ENCODE assay signal across 8 cellular contexts in the genomic region with DNA sequence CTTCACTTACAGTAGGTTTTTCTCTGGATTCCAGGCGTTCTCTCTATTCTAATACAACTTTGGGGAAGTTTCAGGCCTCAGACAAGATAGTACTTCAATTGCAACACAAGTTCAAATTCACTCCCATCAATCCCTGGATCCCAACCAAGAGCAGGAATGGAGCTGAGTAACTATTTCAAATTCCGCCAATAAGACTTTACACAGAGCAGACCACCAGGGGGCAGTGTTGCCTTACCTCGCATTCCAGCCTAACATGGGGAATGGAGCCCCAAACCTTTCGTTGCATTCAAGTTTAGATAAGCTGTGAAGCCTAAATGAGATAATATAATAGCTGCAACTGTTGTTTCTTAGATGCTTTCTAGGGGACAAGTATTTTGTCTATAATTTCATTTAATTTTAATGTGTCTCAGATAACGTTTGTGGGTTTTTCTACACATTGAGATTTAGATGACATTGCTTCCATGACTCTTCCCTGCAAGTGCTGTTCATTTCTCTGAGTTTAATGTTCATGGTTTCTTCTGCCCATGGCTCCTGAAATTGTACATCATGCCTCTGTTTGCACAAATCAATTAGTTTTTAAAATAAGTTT.
A peak's percentile ranks its signal among the peaks of the same experiment; 100 is the strongest.
DNase-seq lines count a peak whose midpoint lies in the region; ATAC-seq and TF ChIP-seq lines count a peak whose summit lies in the region.

No MANE protein-coding gene starts in this region.

- no peaks in the 10 kb centered on the region for H3K9me3 Mint-ChIP-seq in CD14-positive monocyte
- H3K9me3 Mint-ChIP-seq in naive thymus-derived CD8-positive, alpha-beta T cell = no peaks in the 10 kb centered on the region

- TF ChIP-seq CTCF in CD14-positive monocyte (IDR thresholded peaks at IDR 0.05) = peak; percentile 86

- no peak overlapping the region for H3K27ac Mint-ChIP-seq in CD14-positive monocyte
- H3K27ac Mint-ChIP-seq in naive thymus-derived CD8-positive, alpha-beta T cell = no peak overlapping the region

- H3K4me1 Mint-ChIP-seq in CD14-positive monocyte = no peaks in the 10 kb centered on the region
- no peaks in the 10 kb centered on the region for H3K4me1 Mint-ChIP-seq in naive thymus-derived CD8-positive, alpha-beta T cell

- POLR2A ChIA-PET in naive thymus-derived CD8-positive, alpha-beta T cell (lab: Charles Lee) = no interaction called here

- intact Hi-C loops in CD14-positive monocyte (cut with micrococcal nuclease) = no loop called here

- no peak overlapping the region for H3K4me3 Mint-ChIP-seq in CD14-positive monocyte
- H3K4me3 Mint-ChIP-seq in naive thymus-derived CD8-positive, alpha-beta T cell = no peak overlapping the region

- DNase-seq in CD14-positive monocyte (ENCODE audit: low spot score) = no peak
- DNase-seq in NCI-H748 (lab: John Stamatoyannopoulos, UW; ENCODE audit: unreplicated experiment) = peak; percentile 47
- peak; percentile 8 to 49 (median 41) for DNase-seq in activated CD8-positive, alpha-beta memory T cell treated with anti-CD3 and anti-CD28 coated beads for 48 hours (ENCODE audit: low read depth in 2 of 3, low spot score in 2 of 3)
- peak; percentile 75 to 85 for DNase-seq in erythroblast (lab: John Stamatoyannopoulos, UW)
- DNase-seq in naive thymus-derived CD8-positive, alpha-beta T cell = peak in 9 of 10 donors; percentile 2 to 73 (median 35)
- DNase-seq in stimulated activated naive CD4-positive, alpha-beta T cell treated with Interleukin-2 at 50 U/mL for 16 hours (lab: John Stamatoyannopoulos, UW) = peak; percentile 45

- peaks cover 0 to 3% (median 0%) of the 10 kb centered on the region in 3 donors for H3K27me3 Mint-ChIP-seq in CD14-positive monocyte (ENCODE audit: low read depth in 3 of 3)
- H3K27me3 Mint-ChIP-seq in naive thymus-derived CD8-positive, alpha-beta T cell = peaks cover 11 to 36% (median 15%) of the 10 kb centered on the region in 5 donors

- no peak for TF ChIP-seq POLR2A in erythroblast (IDR thresholded peaks at IDR 0.05; ENCODE audit: low read length)

- ATAC-seq in GM18873 (IDR thresholded peaks at IDR 0.05; ENCODE audit: low FRiP score, unreplicated experiment) (peak; percentile 78), HG03280 (IDR thresholded peaks at IDR 0.05; ENCODE audit: unreplicated experiment) (peak; percentile 90)
- ATAC-seq in naive thymus-derived CD8-positive, alpha-beta T cell = peak in 1 of 2 donors; percentile 29

- no peaks in the 10 kb centered on the region for H3K36me3 Mint-ChIP-seq in CD14-positive monocyte
- H3K36me3 Mint-ChIP-seq in naive thymus-derived CD8-positive, alpha-beta T cell = no peaks in the 10 kb centered on the region
